8 cellular contexts compared by ENCODE assay signal in genomic region chr13:34941436-34941834, GRCh38. TPM values are rescaled to one million over a fixed set of nuclear protein-coding genes. Genes with fewer than 3 reads are reported as not detected.
A peak's percentile ranks its signal among the peaks of the same experiment; 100 is the strongest.
DNase-seq lines count a peak whose midpoint lies in the region; ATAC-seq and TF ChIP-seq lines count a peak whose summit lies in the region.

No MANE protein-coding gene starts in this region.

- no peak for ATAC-seq in natural killer cell
- ATAC-seq in esophagus mucosa, result no peak

- H3K27ac ChIP-seq in effector memory CD4-positive, alpha-beta T cell (ENCODE audit: insufficient read depth, low read length, poor library complexity, severe bottlenecking), result no peak overlapping the region

- intact Hi-C loops in natural killer cell (cut with micrococcal nuclease), result no loop called here

- H3K4me1 Mint-ChIP-seq in natural killer cell, result peaks cover 9 to 13% of the 10 kb centered on the region in 2 donors

- POLR2A ChIA-PET in BJ (lab: Charles Lee), result no interaction called here

- H3K27me3 ChIP-seq in BJ (ENCODE audit: control insufficient read depth, insufficient read depth, low read length), result no peaks in the 10 kb centered on the region
- no peaks in the 10 kb centered on the region for H3K27me3 ChIP-seq in effector memory CD4-positive, alpha-beta T cell (replicated peaks; ENCODE audit: control insufficient read depth, insufficient read depth, low read length, poor library complexity, severe bottlenecking)

- no peak overlapping the region for H3K27ac Mint-ChIP-seq in natural killer cell

- H3K4me3 ChIP-seq in BJ (ENCODE audit: low read depth, low read length), result peak overlapping the region; percentile 73
- H3K4me3 ChIP-seq in effector memory CD4-positive, alpha-beta T cell (ENCODE audit: insufficient read depth, low read depth, low read length, poor library complexity, severe bottlenecking), result peak overlapping the region; percentile 70

- peak overlapping the region; percentile 68 for H3K4me3 Mint-ChIP-seq in natural killer cell

- no peaks in the 10 kb centered on the region for H3K36me3 ChIP-seq in BJ (ENCODE audit: control insufficient read depth, insufficient read depth, low read length)
- H3K36me3 ChIP-seq in effector memory CD4-positive, alpha-beta T cell (ENCODE audit: control insufficient read depth, insufficient read depth, low read length), result no peaks in the 10 kb centered on the region

- H3K9me3 ChIP-seq in effector memory CD4-positive, alpha-beta T cell (ENCODE audit: control insufficient read depth, low read length), result no peaks in the 10 kb centered on the region

- no peaks in the 10 kb centered on the region for H3K9me3 Mint-ChIP-seq in natural killer cell

- TF ChIP-seq CTCF in BJ (IDR thresholded peaks at IDR 0.05; ENCODE audit: insufficient read depth, low read depth, low read length), result no peak
- no peak for TF ChIP-seq CTCF in natural killer cell (IDR thresholded peaks at IDR 0.05)

- CTCF ChIA-PET in BJ (lab: Yijun Ruan, JAX), result no interaction called here

- H3K27me3 Mint-ChIP-seq in natural killer cell (ENCODE audit: low read depth in 2 of 2), result peaks cover 18 to 22% of the 10 kb centered on the region in 2 donors

- DNase-seq in BJ (ENCODE audit: low read depth), result no peak
- DNase-seq in NCI-H187 treated with DMSO at 0.1 percent for 48 hours (lab: John Stamatoyannopoulos, UW), result peak; percentile 75
- no peak for DNase-seq in effector memory CD4-positive, alpha-beta T cell
- DNase-seq in natural killer cell, result no peak
- DNase-seq in NOMO-1 treated with dmso at 0.1 percent for 144 hours (lab: John Stamatoyannopoulos, UW; ENCODE audit: unreplicated experiment), result no peak
- DNase-seq in NCI-H2029 (lab: John Stamatoyannopoulos, UW), result no peak
- DNase-seq in OCI-M1 (lab: John Stamatoyannopoulos, UW), result no peak

- peaks cover 4% of the 10 kb centered on the region for H3K4me1 ChIP-seq in effector memory CD4-positive, alpha-beta T cell (ENCODE audit: control insufficient read depth, insufficient read depth, low read length, poor library complexity, severe bottlenecking)

- H3K36me3 Mint-ChIP-seq in natural killer cell, result no peaks in the 10 kb centered on the region

RNA-seq across cellular contexts. Expression of gene NBEA, which starts 0.6 kb away (rescaled TPM):
- 17.8 and 24.6 TPM in 2 replicates for polyA plus RNA-seq in BJ (2011; rRNA removed)
- 25.6 and 29.9 TPM in 2 replicates for polyA minus RNA-seq in BJ (2011; rRNA and poly(A)+ RNA removed)
- under 1 TPM; 0.27 to 0.66 (median 0.33) TPM for total RNA-seq in natural killer cell
- total RNA-seq in esophagus mucosa, result 1.2 TPM
